In the genomic region with DNA sequence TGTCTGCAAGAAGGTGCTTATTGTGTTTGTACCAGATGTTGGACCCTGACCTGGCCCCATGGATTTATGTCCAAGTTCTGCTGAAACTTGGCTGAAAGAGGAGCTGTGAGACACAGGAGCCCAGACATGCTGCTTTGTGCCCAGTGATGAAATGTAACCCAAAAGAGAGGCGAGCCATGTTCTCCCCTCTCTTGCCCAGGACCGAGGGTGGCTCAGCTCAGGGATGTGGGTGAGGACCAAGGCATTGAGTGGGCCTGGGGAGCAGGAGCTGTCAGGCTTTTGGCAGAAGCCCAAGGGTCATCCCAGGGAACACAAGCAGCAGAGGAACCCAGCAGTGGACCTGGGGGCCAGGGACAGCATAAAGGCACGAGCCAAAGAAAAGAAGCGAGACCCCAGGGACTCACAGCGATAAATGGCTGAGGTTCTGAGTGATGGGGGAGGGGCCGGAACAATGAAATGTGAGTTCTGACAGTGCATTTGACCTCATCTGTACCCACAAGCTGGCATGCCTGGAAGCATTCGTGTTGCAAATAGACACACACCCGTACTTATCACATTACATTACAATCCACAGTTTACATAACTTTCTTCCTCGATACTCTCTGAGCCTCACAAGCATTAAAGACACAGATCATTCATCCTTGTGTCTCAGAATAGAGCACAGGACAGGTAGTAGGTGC, we compare ENCODE assay signal across 17 cellular contexts.
DNase-seq lines count a peak whose midpoint lies in the region; ATAC-seq, FAIRE-seq and TF ChIP-seq lines count a peak whose summit lies in the region.
"Had no signal": no experiment of that assay in that cellular context is flagged by ENCODE, and none has a peak within 500 bp of the region (broad histone marks: within the 10 kb centered on the region; RNA-seq: fewer than 3 reads in every experiment).

No MANE protein-coding gene starts in this region.

- H3K36me3 Mint-ChIP-seq in stimulated activated effector memory CD8-positive, alpha-beta T cell treated with anti-CD3 and anti-CD28 coated beads, Interleukin-12 subunit alpha, Interleukin-12 subunit beta, amount 100 ng/mL, for 72 hours, result no peaks in the 10 kb centered on the region
- H3K36me3 Mint-ChIP-seq: activated CD8-positive, alpha-beta memory T cell treated with anti-CD3 and anti-CD28 coated beads, Interleukin-2, amount 10 ng/mL, durations not matched to agents 7 days and 5 days; activated naive CD4-positive, alpha-beta T cell treated with anti-CD3 and anti-CD28 coated beads, Interleukin-2, amount 10 ng/mL, durations not matched to agents 7 days and 5 days; CD8-positive, alpha-beta memory T cell had no signal

- TF ChIP-seq POLR2A in K562 (conservative IDR thresholded peaks at IDR 0.05), result no peak
- TF ChIP-seq POLR2A in HepG2 (IDR thresholded peaks at IDR 0.05; ENCODE audit: insufficient read depth in 1 of 2, low read depth in 2 of 2, low read length in 2 of 2), result no peak

- H3K9me1 ChIP-seq in K562 (ENCODE audit: control insufficient read depth, insufficient read depth, low read length), result no peaks in the 10 kb centered on the region

- H3K4me3 Mint-ChIP-seq in stimulated activated effector memory CD8-positive, alpha-beta T cell treated with anti-CD3 and anti-CD28 coated beads, Interleukin-12 subunit alpha, Interleukin-12 subunit beta, amount 100 ng/mL, for 72 hours, result no peak overlapping the region
- H3K4me3 Mint-ChIP-seq: activated CD8-positive, alpha-beta memory T cell treated with anti-CD3 and anti-CD28 coated beads, Interleukin-2, amount 10 ng/mL, durations not matched to agents 7 days and 5 days; activated naive CD4-positive, alpha-beta T cell treated with anti-CD3 and anti-CD28 coated beads, Interleukin-2, amount 10 ng/mL, durations not matched to agents 7 days and 5 days; CD8-positive, alpha-beta memory T cell had no signal

- no peaks in the 10 kb centered on the region for H4K20me1 ChIP-seq in K562 (replicated peaks; ENCODE audit: control insufficient read depth, insufficient read depth, low read length)
- H4K20me1 ChIP-seq in HepG2 (ENCODE audit: insufficient read depth, low read length), result no peaks in the 10 kb centered on the region

- TF ChIP-seq RAD21 in K562 (CRISPR knock-in tag; conservative IDR thresholded peaks at IDR 0.05 in 1 of 2, IDR thresholded peaks at IDR 0.05 in 1 of 2) (no peak), HepG2 (CRISPR knock-in tag; IDR thresholded peaks at IDR 0.05) (no peak)

- H3K27ac Mint-ChIP-seq in stimulated activated effector memory CD8-positive, alpha-beta T cell treated with anti-CD3 and anti-CD28 coated beads, Interleukin-12 subunit alpha, Interleukin-12 subunit beta, amount 100 ng/mL, for 72 hours, result peak overlapping the region; percentile 58
- H3K27ac Mint-ChIP-seq: activated CD8-positive, alpha-beta memory T cell treated with anti-CD3 and anti-CD28 coated beads, Interleukin-2, amount 10 ng/mL, durations not matched to agents 7 days and 5 days; activated naive CD4-positive, alpha-beta T cell treated with anti-CD3 and anti-CD28 coated beads, Interleukin-2, amount 10 ng/mL, durations not matched to agents 7 days and 5 days had no signal

- TF ChIP-seq EP300 in K562 (IDR thresholded peaks at IDR 0.05; ENCODE audit: low read length) (no peak), HepG2 (IDR thresholded peaks at IDR 0.05; ENCODE audit: low read depth in 2 of 2, low read length in 2 of 2) (no peak), HepG2 (CRISPR knock-in tag; IDR thresholded peaks at IDR 0.05; ENCODE audit: borderline replicate concordance) (no peak)

- no peak for ATAC-seq in K562
- ATAC-seq in stimulated activated effector memory CD8-positive, alpha-beta T cell treated with anti-CD3 and anti-CD28 coated beads, Interleukin-12 subunit alpha, Interleukin-12 subunit beta, amount 100 ng/mL, for 72 hours, result no peak
- no peak for ATAC-seq in HepG2
- ATAC-seq in aorta (ENCODE audit: low FRiP score), result no peak
- ATAC-seq: activated CD8-positive, alpha-beta memory T cell treated with anti-CD3 and anti-CD28 coated beads, Interleukin-2, amount 10 ng/mL, durations not matched to agents 7 days and 5 days; stimulated activated naive CD8-positive, alpha-beta T cell treated with anti-CD3 and anti-CD28 coated beads, Interleukin-15, Interleukin-2, amounts not matched to agents 100 U/mL and 50 U/mL, for 24 hours had no signal

- TF ChIP-seq CTCF in K562 (IDR thresholded peaks at IDR 0.05 in 2 of 3, conservative IDR thresholded peaks at IDR 0.05 in 1 of 3; ENCODE audit: insufficient read depth in 2 of 3, low read depth in 1 of 3, low read length in 3 of 3) (no peak), HepG2 (CRISPR knock-in tag; IDR thresholded peaks at IDR 0.05) (no peak)

- H3K9ac ChIP-seq in K562 (ENCODE audit: insufficient read depth in 1 of 2, low read depth in 2 of 2, low read length in 2 of 2) (no peak overlapping the region), HepG2 (ENCODE audit: insufficient read depth, low read depth, low read length) (no peak overlapping the region)

- H3K4me1 Mint-ChIP-seq in stimulated activated effector memory CD8-positive, alpha-beta T cell treated with anti-CD3 and anti-CD28 coated beads, Interleukin-12 subunit alpha, Interleukin-12 subunit beta, amount 100 ng/mL, for 72 hours, result peaks cover 19% of the 10 kb centered on the region

- intact Hi-C loops in K562 (cut with micrococcal nuclease) (no loop called here), HepG2 (cut with micrococcal nuclease; ENCODE audit: unreplicated experiment) (no loop called here), aorta (cut with DNase I) (no loop called here)

- H3K4me3 ChIP-seq in MG63 (no peak overlapping the region), K562 (no peak overlapping the region), HepG2 (replicated peaks in 1 of 3; ENCODE audit: insufficient read depth in 1 of 3, low read depth in 2 of 3, low read length in 3 of 3) (no peak overlapping the region), aorta (ENCODE audit: low read length in 2 of 2) (no peak overlapping the region)

- CTCF ChIA-PET in K562 (lab: Yijun Ruan, JAX; ENCODE audit: low intra/inter-chr PET ratio) (no interaction called here), HepG2 (lab: Yijun Ruan, JAX; ENCODE audit: low intra/inter-chr PET ratio, low total read pairs) (no interaction called here)

- no peaks in the 10 kb centered on the region for H3K9me3 Mint-ChIP-seq in stimulated activated effector memory CD8-positive, alpha-beta T cell treated with anti-CD3 and anti-CD28 coated beads, Interleukin-12 subunit alpha, Interleukin-12 subunit beta, amount 100 ng/mL, for 72 hours
- H3K9me3 Mint-ChIP-seq: activated naive CD4-positive, alpha-beta T cell treated with anti-CD3 and anti-CD28 coated beads, Interleukin-2, amount 10 ng/mL, durations not matched to agents 7 days and 5 days; CD8-positive, alpha-beta memory T cell had no signal

- WGBS in K562 (ENCODE audit: insufficient coverage, low coverage, missing lambda C conversion rate), result 56% methylated on average over 9 of the region's 9 CpGs
- 28% methylated on average over 9 of the region's 9 CpGs for WGBS in HepG2 (ENCODE audit: low lambda C conversion rate)
- 11 to 15% methylated on average over 9 of the region's 9 CpGs for WGBS in aorta, 2 donors

- no TSS peak for BruUV-seq in K562 (replicated peaks; lab: Mats Ljungman, UMichigan)
- no TSS peak for BruUV-seq in HepG2 (replicated peaks; lab: Mats Ljungman, UMichigan)

- no peak overlapping the region for H3K4me2 ChIP-seq in K562 (ENCODE audit: insufficient read depth, low read length)
- no peak overlapping the region for H3K4me2 ChIP-seq in HepG2 (ENCODE audit: low read depth, low read length)

- H3K4me1 ChIP-seq in K562 (replicated peaks in 1 of 2; ENCODE audit: control insufficient read depth in 2 of 2, insufficient read depth in 2 of 2, low read length in 2 of 2), result no peaks in the 10 kb centered on the region; a peak in 3 of 5 replicates
- H3K4me1 ChIP-seq in HepG2 (ENCODE audit: insufficient read depth, low read length), result no peaks in the 10 kb centered on the region
- no peaks in the 10 kb centered on the region for H3K4me1 ChIP-seq in aorta (ENCODE audit: control insufficient read depth in 1 of 2, insufficient read depth in 2 of 2, low read length in 2 of 2)

- DNase-seq in MG63 (peak; percentile 38), K562 (ENCODE audit: extremely low read depth in 1 of 4, low spot score in 3 of 4) (no peak), iris pigment epithelial cell (ENCODE audit: low read depth) (peak; percentile 39), HepG2 (ENCODE audit: low spot score) (no peak), aorta (no peak)
- no peak for DNase-seq in stimulated activated effector memory CD8-positive, alpha-beta T cell treated with anti-CD3 and anti-CD28 coated beads, Interleukin-12 subunit alpha, Interleukin-12 subunit beta, amount 100 ng/mL, for 72 hours (ENCODE audit: low spot score in 2 of 2)
- no peak for DNase-seq in stimulated activated CD4-positive, alpha-beta T cell treated with anti-CD3 and anti-CD28 coated beads, Interleukin-12 subunit alpha, Interleukin-12 subunit beta, amount 100 ng/mL, for 4 hours
- DNase-seq: activated CD8-positive, alpha-beta memory T cell treated with anti-CD3 and anti-CD28 coated beads, Interleukin-2, amount 10 ng/mL, durations not matched to agents 7 days and 5 days; activated naive CD4-positive, alpha-beta T cell treated with anti-CD3 and anti-CD28 coated beads, Interleukin-2, amount 10 ng/mL, durations not matched to agents 7 days and 5 days; CD8-positive, alpha-beta memory T cell; erythroblast; KG1; NCI-H2081; NK-92 treated with Interleukin-12 subunit alpha and Interleukin-12 subunit beta, amount 100 ng/mL, for 24 hours; stimulated activated CD4-positive, alpha-beta T cell treated with anti-CD3 and anti-CD28 coated beads, Interleukin-4, amount 100 ng/mL, for 4 hours; stimulated activated naive CD8-positive, alpha-beta T cell treated with anti-CD3 and anti-CD28 coated beads, Interleukin-15, Interleukin-2, amounts not matched to agents 100 U/mL and 50 U/mL, for 24 hours had no signal

- FAIRE-seq in K562 (lab: Jason Lieb, UNC), result no peak
- FAIRE-seq in HepG2 (lab: Jason Lieb, UNC), result no peak
- FAIRE-seq: GM18507 had no signal

- H3K36me3 ChIP-seq in MG63 (no peaks in the 10 kb centered on the region), K562 (ENCODE audit: control insufficient read depth, insufficient read depth, low read length) (no peaks in the 10 kb centered on the region), HepG2 (replicated peaks in 1 of 2; ENCODE audit: control insufficient read depth in 1 of 2, insufficient read depth in 2 of 2, low read length in 2 of 2) (no peaks in the 10 kb centered on the region), aorta (ENCODE audit: control insufficient read depth in 1 of 2, insufficient read depth in 2 of 2, low read length in 1 of 2) (no peaks in the 10 kb centered on the region)

- H2AFZ ChIP-seq in K562 (ENCODE audit: low read depth, low read length), result no peak overlapping the region
- no peak overlapping the region for H2AFZ ChIP-seq in HepG2 (ENCODE audit: low read length)

- H3K79me2 ChIP-seq in K562 (ENCODE audit: control insufficient read depth, insufficient read depth, low read length) (no peaks in the 10 kb centered on the region), HepG2 (ENCODE audit: insufficient read depth, low read length) (no peaks in the 10 kb centered on the region)

- H3K27ac ChIP-seq in K562 (ENCODE audit: extremely low read depth, low read depth, low read length) (no peak overlapping the region), HepG2 (ENCODE audit: extremely low read length, insufficient read depth, low read length) (no peak overlapping the region), aorta (ENCODE audit: low read depth in 1 of 2, low read length in 2 of 2) (no peak overlapping the region)

- POLR2A ChIA-PET in K562 (lab: Yijun Ruan, JAX), result interaction anchor here (0.6 kb wide), 1 partner anchor 424 kb away, joined by 3 read pairs; no protein-coding TSS in a partner anchor
- POLR2A ChIA-PET in HepG2 (lab: Yijun Ruan, JAX), result no interaction called here

- in situ Hi-C loops in K562 (cut with MboI), result no loop called here
- in situ Hi-C loops in HepG2 (cut with HindIII; ENCODE audit: extremely low pct_ligation_motif_present, low pct_unique_long_range_greater_than_20kb), result no loop called here

- H3K27me3 ChIP-seq in MG63 (no peaks in the 10 kb centered on the region), K562 (ENCODE audit: control insufficient read depth in 2 of 2, insufficient read depth in 2 of 2, low read length in 2 of 2) (no peaks in the 10 kb centered on the region), HepG2 (ENCODE audit: control insufficient read depth in 1 of 2, insufficient read depth in 2 of 2, low read length in 2 of 2) (no peaks in the 10 kb centered on the region), aorta (ENCODE audit: control insufficient read depth in 1 of 2, insufficient read depth in 2 of 2, low read length in 1 of 2) (no peaks in the 10 kb centered on the region)

- no peaks in the 10 kb centered on the region for H3K9me3 ChIP-seq in MG63
- H3K9me3 ChIP-seq in K562 (replicated peaks; ENCODE audit: control insufficient read depth, insufficient read depth, low read depth, low read length), result no peaks in the 10 kb centered on the region
- H3K9me3 ChIP-seq in HepG2 (ENCODE audit: low read length), result no peaks in the 10 kb centered on the region
- H3K9me3 ChIP-seq in aorta (ENCODE audit: control insufficient read depth, low read length), result no peaks in the 10 kb centered on the region

Comparison
In these comparisons a context has a peak if more than half of its experiments do, and no peak if none do; other contexts are left out.
1. DNase-seq: peak in MG63 (single experiment) and iris pigment epithelial cell (single experiment); none in K562 (0 of 4), stimulated activated effector memory CD8-positive, alpha-beta T cell treated with anti-CD3 and anti-CD28 coated beads, Interleukin-12 subunit alpha, Interleukin-12 subunit beta, amount 100 ng/mL, for 72 hours (0 of 2), stimulated activated CD4-positive, alpha-beta T cell treated with anti-CD3 and anti-CD28 coated beads, Interleukin-12 subunit alpha, Interleukin-12 subunit beta, amount 100 ng/mL, for 4 hours (single experiment), HepG2 (single experiment) and aorta (0 of 2).